In genomic region chr21:15455819-15456462, GRCh38 we compare ENCODE assay signal across 1 cellular context.
TF ChIP-seq lines count a peak whose summit lies in the region.

No MANE protein-coding gene starts in this region.

TF ChIP-seq in HepG2, 621 proteins besides CTCF, POLR2A, EP300 and RAD21 (continued from another document and continues in another):
- TF ChIP-seq, protein P1, sequence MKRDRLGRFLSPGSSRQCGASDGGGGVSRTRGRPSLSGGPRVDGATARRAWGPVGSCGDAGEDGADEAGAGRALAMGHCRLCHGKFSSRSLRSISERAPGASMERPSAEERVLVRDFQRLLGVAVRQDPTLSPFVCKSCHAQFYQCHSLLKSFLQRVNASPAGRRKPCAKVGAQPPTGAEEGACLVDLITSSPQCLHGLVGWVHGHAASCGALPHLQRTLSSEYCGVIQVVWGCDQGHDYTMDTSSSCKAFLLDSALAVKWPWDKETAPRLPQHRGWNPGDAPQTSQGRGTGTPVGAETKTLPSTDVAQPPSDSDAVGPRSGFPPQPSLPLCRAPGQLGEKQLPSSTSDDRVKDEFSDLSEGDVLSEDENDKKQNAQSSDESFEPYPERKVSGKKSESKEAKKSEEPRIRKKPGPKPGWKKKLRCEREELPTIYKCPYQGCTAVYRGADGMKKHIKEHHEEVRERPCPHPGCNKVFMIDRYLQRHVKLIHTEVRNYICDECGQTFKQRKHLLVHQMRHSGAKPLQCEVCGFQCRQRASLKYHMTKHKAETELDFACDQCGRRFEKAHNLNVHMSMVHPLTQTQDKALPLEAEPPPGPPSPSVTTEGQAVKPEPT (CRISPR knock-in tag; IDR thresholded peaks at IDR 0.05; ENCODE audit: low read depth): no peak
- TF ChIP-seq, protein P2, sequence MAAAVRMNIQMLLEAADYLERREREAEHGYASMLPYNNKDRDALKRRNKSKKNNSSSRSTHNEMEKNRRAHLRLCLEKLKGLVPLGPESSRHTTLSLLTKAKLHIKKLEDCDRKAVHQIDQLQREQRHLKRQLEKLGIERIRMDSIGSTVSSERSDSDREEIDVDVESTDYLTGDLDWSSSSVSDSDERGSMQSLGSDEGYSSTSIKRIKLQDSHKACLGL (CRISPR knock-in tag; IDR thresholded peaks at IDR 0.05): no peak
- TF ChIP-seq TEAD3 (CRISPR knock-in tag; optimal IDR thresholded peaks at IDR 0.05; ENCODE audit: borderline replicate concordance): peak; percentile 65
- no peak for TF ChIP-seq NONO (IDR thresholded peaks at IDR 0.05)
- peak; percentile 68; the same call in 1 of the 2 replicates for TF ChIP-seq NONO (CRISPR knock-in tag; conservative IDR thresholded peaks at IDR 0.05)
- no peak for TF ChIP-seq ZNF383 (CRISPR knock-in tag; IDR thresholded peaks at IDR 0.05; ENCODE audit: borderline replicate concordance)
- no peak for TF ChIP-seq KDM2A (CRISPR knock-in tag; IDR thresholded peaks at IDR 0.05; ENCODE audit: borderline replicate concordance, low read depth)
- no peak for TF ChIP-seq MBD4 (IDR thresholded peaks at IDR 0.05; ENCODE audit: borderline replicate concordance, low read length)
- 0 out of 2 replicates have a peak, but pooled peaks have one; percentile 60 for TF ChIP-seq KMT2B (CRISPR knock-in tag; IDR thresholded peaks at IDR 0.05)
- TF ChIP-seq ZNF670 (CRISPR knock-in tag; IDR thresholded peaks at IDR 0.05; ENCODE audit: borderline replicate concordance): no peak
- TF ChIP-seq LCORL (IDR thresholded peaks at IDR 0.05): no peak
- TF ChIP-seq LCORL (CRISPR knock-in tag; IDR thresholded peaks at IDR 0.05): peak; percentile 88
- TF ChIP-seq TBP (CRISPR knock-in tag; IDR thresholded peaks at IDR 0.05): no peak
- no peak for TF ChIP-seq EZH2 (conservative IDR thresholded peaks at IDR 0.05; ENCODE audit: low read depth, low read length)
- TF ChIP-seq ZNF180 (CRISPR knock-in tag; IDR thresholded peaks at IDR 0.05; ENCODE audit: borderline replicate concordance, low read depth): no peak
- TF ChIP-seq ZNF24 (IDR thresholded peaks at IDR 0.05): no peak
- TF ChIP-seq KIAA2018 (CRISPR knock-in tag; IDR thresholded peaks at IDR 0.05; ENCODE audit: borderline replicate concordance): no peak
- peak; percentile 80 for TF ChIP-seq ISL2 (CRISPR knock-in tag; IDR thresholded peaks at IDR 0.05)
- peak; percentile 62; the same call in 1 of the 2 replicates for TF ChIP-seq ZSCAN25 (CRISPR knock-in tag; IDR thresholded peaks at IDR 0.05)
- TF ChIP-seq ELF1 (CRISPR knock-in tag; IDR thresholded peaks at IDR 0.05): peak; percentile 36; the same call in 1 of the 2 replicates
- TF ChIP-seq ZFX (CRISPR knock-in tag; IDR thresholded peaks at IDR 0.05; ENCODE audit: low read depth): no peak
- TF ChIP-seq, protein P3, sequence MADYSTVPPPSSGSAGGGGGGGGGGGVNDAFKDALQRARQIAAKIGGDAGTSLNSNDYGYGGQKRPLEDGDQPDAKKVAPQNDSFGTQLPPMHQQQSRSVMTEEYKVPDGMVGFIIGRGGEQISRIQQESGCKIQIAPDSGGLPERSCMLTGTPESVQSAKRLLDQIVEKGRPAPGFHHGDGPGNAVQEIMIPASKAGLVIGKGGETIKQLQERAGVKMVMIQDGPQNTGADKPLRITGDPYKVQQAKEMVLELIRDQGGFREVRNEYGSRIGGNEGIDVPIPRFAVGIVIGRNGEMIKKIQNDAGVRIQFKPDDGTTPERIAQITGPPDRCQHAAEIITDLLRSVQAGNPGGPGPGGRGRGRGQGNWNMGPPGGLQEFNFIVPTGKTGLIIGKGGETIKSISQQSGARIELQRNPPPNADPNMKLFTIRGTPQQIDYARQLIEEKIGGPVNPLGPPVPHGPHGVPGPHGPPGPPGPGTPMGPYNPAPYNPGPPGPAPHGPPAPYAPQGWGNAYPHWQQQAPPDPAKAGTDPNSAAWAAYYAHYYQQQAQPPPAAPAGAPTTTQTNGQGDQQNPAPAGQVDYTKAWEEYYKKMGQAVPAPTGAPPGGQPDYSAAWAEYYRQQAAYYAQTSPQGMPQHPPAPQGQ (CRISPR knock-in tag; IDR thresholded peaks at IDR 0.05; ENCODE audit: borderline replicate concordance): no peak
- TF ChIP-seq ZNF124 (CRISPR knock-in tag; IDR thresholded peaks at IDR 0.05): no peak
- no peak for TF ChIP-seq ZNF839 (CRISPR knock-in tag; IDR thresholded peaks at IDR 0.05; ENCODE audit: borderline replicate concordance)
- TF ChIP-seq SYNCRIP (IDR thresholded peaks at IDR 0.05; ENCODE audit: insufficient read depth, low read depth, low read length): no peak
- no peak for TF ChIP-seq FOXP1 (IDR thresholded peaks at IDR 0.05)
- peak; percentile 58; the same call in 1 of the 2 replicates for TF ChIP-seq FOXP1 (CRISPR knock-in tag; IDR thresholded peaks at IDR 0.05)
- no peak for TF ChIP-seq ZFP36L2 (CRISPR knock-in tag; IDR thresholded peaks at IDR 0.05)
- TF ChIP-seq REPIN1 (CRISPR knock-in tag; IDR thresholded peaks at IDR 0.05; ENCODE audit: borderline replicate concordance, low read depth): peak; percentile 55; the same call in 1 of the 2 replicates
- no peak for TF ChIP-seq SATB2 (CRISPR knock-in tag; IDR thresholded peaks at IDR 0.05)
- TF ChIP-seq, protein P4, sequence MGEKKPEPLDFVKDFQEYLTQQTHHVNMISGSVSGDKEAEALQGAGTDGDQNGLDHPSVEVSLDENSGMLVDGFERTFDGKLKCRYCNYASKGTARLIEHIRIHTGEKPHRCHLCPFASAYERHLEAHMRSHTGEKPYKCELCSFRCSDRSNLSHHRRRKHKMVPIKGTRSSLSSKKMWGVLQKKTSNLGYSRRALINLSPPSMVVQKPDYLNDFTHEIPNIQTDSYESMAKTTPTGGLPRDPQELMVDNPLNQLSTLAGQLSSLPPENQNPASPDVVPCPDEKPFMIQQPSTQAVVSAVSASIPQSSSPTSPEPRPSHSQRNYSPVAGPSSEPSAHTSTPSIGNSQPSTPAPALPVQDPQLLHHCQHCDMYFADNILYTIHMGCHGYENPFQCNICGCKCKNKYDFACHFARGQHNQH (CRISPR knock-in tag; IDR thresholded peaks at IDR 0.05): peak; percentile 57
- peak; percentile 43 for TF ChIP-seq MED8 (CRISPR knock-in tag; IDR thresholded peaks at IDR 0.05; ENCODE audit: insufficient replicate concordance)
- TF ChIP-seq THYN1 (CRISPR knock-in tag; IDR thresholded peaks at IDR 0.05; ENCODE audit: borderline replicate concordance, low read depth): no peak
- TF ChIP-seq HNRNPK (IDR thresholded peaks at IDR 0.05; ENCODE audit: low read depth, low read length, poor library complexity, severe bottlenecking): no peak
- no peak for TF ChIP-seq ZNF577 (CRISPR knock-in tag; IDR thresholded peaks at IDR 0.05; ENCODE audit: borderline replicate concordance, low read depth)
- TF ChIP-seq MAFK (conservative IDR thresholded peaks at IDR 0.05 in 1 of 2, IDR thresholded peaks at IDR 0.05 in 1 of 2; ENCODE audit: low read length in 2 of 2): no peak
- no peak; the same call in none of the 2 replicates for TF ChIP-seq RXRA (CRISPR knock-in tag; IDR thresholded peaks at IDR 0.05)
- peak; percentile 66; the same call in 1 of the 2 replicates for TF ChIP-seq ZNF564 (CRISPR knock-in tag; IDR thresholded peaks at IDR 0.05)
- TF ChIP-seq E2F1 (CRISPR knock-in tag; IDR thresholded peaks at IDR 0.05): no peak
- TF ChIP-seq SOX5 (CRISPR knock-in tag; IDR thresholded peaks at IDR 0.05; ENCODE audit: borderline replicate concordance): peak; percentile 64; the same call in 1 of the 2 replicates
- TF ChIP-seq, protein P5, sequence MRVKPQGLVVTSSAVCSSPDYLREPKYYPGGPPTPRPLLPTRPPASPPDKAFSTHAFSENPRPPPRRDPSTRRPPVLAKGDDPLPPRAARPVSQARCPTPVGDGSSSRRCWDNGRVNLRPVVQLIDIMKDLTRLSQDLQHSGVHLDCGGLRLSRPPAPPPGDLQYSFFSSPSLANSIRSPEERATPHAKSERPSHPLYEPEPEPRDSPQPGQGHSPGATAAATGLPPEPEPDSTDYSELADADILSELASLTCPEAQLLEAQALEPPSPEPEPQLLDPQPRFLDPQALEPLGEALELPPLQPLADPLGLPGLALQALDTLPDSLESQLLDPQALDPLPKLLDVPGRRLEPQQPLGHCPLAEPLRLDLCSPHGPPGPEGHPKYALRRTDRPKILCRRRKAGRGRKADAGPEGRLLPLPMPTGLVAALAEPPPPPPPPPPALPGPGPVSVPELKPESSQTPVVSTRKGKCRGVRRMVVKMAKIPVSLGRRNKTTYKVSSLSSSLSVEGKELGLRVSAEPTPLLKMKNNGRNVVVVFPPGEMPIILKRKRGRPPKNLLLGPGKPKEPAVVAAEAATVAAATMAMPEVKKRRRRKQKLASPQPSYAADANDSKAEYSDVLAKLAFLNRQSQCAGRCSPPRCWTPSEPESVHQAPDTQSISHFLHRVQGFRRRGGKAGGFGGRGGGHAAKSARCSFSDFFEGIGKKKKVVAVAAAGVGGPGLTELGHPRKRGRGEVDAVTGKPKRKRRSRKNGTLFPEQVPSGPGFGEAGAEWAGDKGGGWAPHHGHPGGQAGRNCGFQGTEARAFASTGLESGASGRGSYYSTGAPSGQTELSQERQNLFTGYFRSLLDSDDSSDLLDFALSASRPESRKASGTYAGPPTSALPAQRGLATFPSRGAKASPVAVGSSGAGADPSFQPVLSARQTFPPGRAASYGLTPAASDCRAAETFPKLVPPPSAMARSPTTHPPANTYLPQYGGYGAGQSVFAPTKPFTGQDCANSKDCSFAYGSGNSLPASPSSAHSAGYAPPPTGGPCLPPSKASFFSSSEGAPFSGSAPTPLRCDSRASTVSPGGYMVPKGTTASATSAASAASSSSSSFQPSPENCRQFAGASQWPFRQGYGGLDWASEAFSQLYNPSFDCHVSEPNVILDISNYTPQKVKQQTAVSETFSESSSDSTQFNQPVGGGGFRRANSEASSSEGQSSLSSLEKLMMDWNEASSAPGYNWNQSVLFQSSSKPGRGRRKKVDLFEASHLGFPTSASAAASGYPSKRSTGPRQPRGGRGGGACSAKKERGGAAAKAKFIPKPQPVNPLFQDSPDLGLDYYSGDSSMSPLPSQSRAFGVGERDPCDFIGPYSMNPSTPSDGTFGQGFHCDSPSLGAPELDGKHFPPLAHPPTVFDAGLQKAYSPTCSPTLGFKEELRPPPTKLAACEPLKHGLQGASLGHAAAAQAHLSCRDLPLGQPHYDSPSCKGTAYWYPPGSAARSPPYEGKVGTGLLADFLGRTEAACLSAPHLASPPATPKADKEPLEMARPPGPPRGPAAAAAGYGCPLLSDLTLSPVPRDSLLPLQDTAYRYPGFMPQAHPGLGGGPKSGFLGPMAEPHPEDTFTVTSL (CRISPR knock-in tag; IDR thresholded peaks at IDR 0.05; ENCODE audit: borderline replicate concordance): peak; percentile 83; the same call in 1 of the 2 replicates
- TF ChIP-seq ATF1 (CRISPR knock-in tag; IDR thresholded peaks at IDR 0.05): peak; percentile 53
- TF ChIP-seq, protein P6, sequence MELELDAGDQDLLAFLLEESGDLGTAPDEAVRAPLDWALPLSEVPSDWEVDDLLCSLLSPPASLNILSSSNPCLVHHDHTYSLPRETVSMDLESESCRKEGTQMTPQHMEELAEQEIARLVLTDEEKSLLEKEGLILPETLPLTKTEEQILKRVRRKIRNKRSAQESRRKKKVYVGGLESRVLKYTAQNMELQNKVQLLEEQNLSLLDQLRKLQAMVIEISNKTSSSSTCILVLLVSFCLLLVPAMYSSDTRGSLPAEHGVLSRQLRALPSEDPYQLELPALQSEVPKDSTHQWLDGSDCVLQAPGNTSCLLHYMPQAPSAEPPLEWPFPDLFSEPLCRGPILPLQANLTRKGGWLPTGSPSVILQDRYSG (CRISPR knock-in tag; IDR thresholded peaks at IDR 0.05): no peak
